8 cellular contexts compared by ENCODE assay signal in the genomic region with DNA sequence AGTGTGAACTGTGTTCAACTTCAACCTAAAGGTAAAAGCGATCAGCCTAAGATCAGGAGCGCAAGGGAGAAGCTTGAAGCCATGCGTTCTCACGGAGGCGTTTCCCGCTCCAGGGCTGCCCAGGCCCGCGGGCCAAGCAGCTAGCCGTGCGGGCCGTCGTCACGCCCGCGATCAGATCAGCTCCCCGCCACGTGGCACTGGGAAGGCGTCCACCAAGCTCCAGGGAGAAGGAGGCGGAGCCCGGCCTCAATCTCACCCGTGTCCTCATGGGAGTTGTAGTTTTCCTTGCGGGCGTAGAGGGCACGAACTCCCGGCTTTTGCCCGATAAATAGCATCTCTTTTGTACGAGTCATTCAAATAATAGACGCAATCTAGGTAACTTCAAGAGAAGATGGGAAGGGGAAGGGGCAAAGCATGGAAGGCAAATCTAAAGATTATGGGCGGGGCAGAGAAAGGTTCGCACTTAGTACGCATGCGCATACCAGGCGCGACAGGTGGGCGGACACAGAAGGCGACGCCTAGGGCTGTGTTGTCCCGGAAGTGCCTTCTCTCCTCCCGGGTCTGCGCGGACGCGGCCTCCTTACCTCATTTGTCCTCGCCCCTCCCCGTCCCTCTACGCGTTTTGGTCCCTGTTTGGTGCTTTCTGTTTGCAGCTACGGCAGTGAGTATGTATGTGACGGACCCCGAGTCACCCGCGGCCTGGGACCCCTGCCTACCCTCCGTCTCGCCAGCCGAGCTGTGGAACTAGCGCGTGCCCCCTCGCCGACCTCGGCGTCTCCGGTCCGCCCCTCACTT. TPM values are rescaled to one million over a fixed set of nuclear protein-coding genes. Genes with fewer than 3 reads are reported as not detected.
A peak's percentile ranks its signal among the peaks of the same experiment; 100 is the strongest.
DNase-seq lines count a peak whose midpoint lies in the region; ATAC-seq, FAIRE-seq and TF ChIP-seq lines count a peak whose summit lies in the region.

No MANE protein-coding gene starts in this region.

- peak overlapping the region; percentile 75 for H3K27ac ChIP-seq in AG04450 (ENCODE audit: low read depth, low read length)
- H3K27ac ChIP-seq in small intestine (ENCODE audit: low read depth in 1 of 2, low read length in 1 of 2) = peak overlapping the region; percentile 92 to 96

- 2 to 3% (median 3%) methylated on average over 61 to 63 of the region's 63 CpGs for WGBS in small intestine, 3 donors

- H3K4me3 Mint-ChIP-seq in WTC11 = peak overlapping the region; percentile 96

- H3K36me3 Mint-ChIP-seq in WTC11 = peaks cover 5% of the 10 kb centered on the region; the same call in 1 of the 2 replicates

- H3K4me1 Mint-ChIP-seq in WTC11 = peaks cover 47% of the 10 kb centered on the region

- DNase-seq in AG04450 (ENCODE audit: low read depth, low spot score) (peak; percentile 72), NCI-H2227 treated with DMSO at 0.1 percent for 48 hours (lab: John Stamatoyannopoulos, UW) (peak; percentile 97), WTC11 (ENCODE audit: low spot score) (peak; percentile 92), cardiac fibroblast (ENCODE audit: low read depth in 2 of 2) (peak; percentile 95 to 96), iPS-NIHi7 (ENCODE audit: extremely low spot score) (peak; percentile 92), small intestine (peak; percentile 95)

- POLR2A ChIA-PET in AG04450 (lab: Yijun Ruan, JAX) (interaction anchor here (0.6 to 1.2 kb wide), 4 partner anchors 17 to 459 kb away, joined by 3 to 6 read pairs (median 4); a partner anchor contains a TSS), WTC11 (lab: Charles Lee) (interaction anchor here (1.5 kb wide), 1 partner anchor 104 kb away, joined by 3 read pairs; no protein-coding TSS in a partner anchor)

- no peak for FAIRE-seq in small intestine (lab: Jason Lieb, UNC)

- H3K9me3 Mint-ChIP-seq in WTC11 = peaks cover 8% of the 10 kb centered on the region

- H3K4me3 ChIP-seq in AG04450 (ENCODE audit: low read depth, low read length) (peak overlapping the region; percentile 89), cardiac fibroblast (replicated peaks in 1 of 2; ENCODE audit: low read depth in 2 of 2, low read length in 2 of 2) (peak overlapping the region; percentile 75 to 96), small intestine (ENCODE audit: low read depth in 1 of 2, low read length in 2 of 2) (peak overlapping the region; percentile 92 to 99)

- CTCF ChIA-PET in AG04450 (lab: Charles Lee) (interaction anchor here (1.1 to 1.5 kb wide), 2 partner anchors 18 to 207 kb away, joined by 3 read pairs; no protein-coding TSS in a partner anchor), WTC11 (lab: Charles Lee) (interaction anchor here (1.6 to 1.8 kb wide), 2 partner anchors 42 to 84 kb away, joined by 5 to 6 read pairs; no protein-coding TSS in a partner anchor)

- no peaks in the 10 kb centered on the region for H3K36me3 ChIP-seq in small intestine (ENCODE audit: control insufficient read depth in 2 of 2, insufficient read depth in 2 of 2, low read length in 2 of 2)

- peaks cover 15% of the 10 kb centered on the region for H3K27me3 Mint-ChIP-seq in WTC11 (ENCODE audit: low read depth)

- H3K27me3 ChIP-seq in AG04450 (ENCODE audit: control insufficient read depth, insufficient read depth, low read length) (peaks cover 4% of the 10 kb centered on the region), small intestine (ENCODE audit: control insufficient read depth in 2 of 2, insufficient read depth in 2 of 2, low read length in 2 of 2) (no peaks in the 10 kb centered on the region)

- peak overlapping the region; percentile 93 for H3K27ac Mint-ChIP-seq in WTC11

- TF ChIP-seq CTCF in AG04450 (IDR thresholded peaks at IDR 0.05; ENCODE audit: low read depth, low read length) = no peak
- TF ChIP-seq CTCF in WTC11 (IDR thresholded peaks at IDR 0.05) = no peak
- no peak for TF ChIP-seq CTCF in cardiac fibroblast (IDR thresholded peaks at IDR 0.05; ENCODE audit: low read depth, low read length)

- ATAC-seq in GM18909 (IDR thresholded peaks at IDR 0.05; ENCODE audit: poor library complexity, unreplicated experiment) (peak; percentile 91), HG03159 (IDR thresholded peaks at IDR 0.05; ENCODE audit: unreplicated experiment) (peak; percentile 90), WTC11 (peak; percentile 94)

- H3K9me3 ChIP-seq in AG04450 (ENCODE audit: control insufficient read depth, insufficient read depth, low read length) (peaks cover 5% of the 10 kb centered on the region), small intestine (ENCODE audit: control insufficient read depth, low read depth) (no peaks in the 10 kb centered on the region)

- H3K4me1 ChIP-seq in small intestine (ENCODE audit: control insufficient read depth in 2 of 2, insufficient read depth in 1 of 2, low read depth in 1 of 2, low read length in 1 of 2) = peaks cover 3 to 5% of the 10 kb centered on the region in 2 donors

TF ChIP-seq in WTC11, 78 proteins besides CTCF, POLR2A, EP300 and RAD21 (continues in another document):
- TF ChIP-seq ZNF416 (CRISPR knock-in tag; IDR thresholded peaks at IDR 0.05) (0 out of 2 replicates have a peak, but pooled peaks have one; percentile 9), ZNF423 (CRISPR knock-in tag; IDR thresholded peaks at IDR 0.05) (no peak), OVOL2 (CRISPR knock-in tag; IDR thresholded peaks at IDR 0.05; ENCODE audit: borderline replicate concordance) (no peak), FOXP1 (CRISPR knock-in tag; IDR thresholded peaks at IDR 0.05; ENCODE audit: borderline replicate concordance) (peak; percentile 100), NFATC4 (CRISPR knock-in tag; IDR thresholded peaks at IDR 0.05) (no peak), HMGA2 (CRISPR knock-in tag; IDR thresholded peaks at IDR 0.05) (no peak)
- TF ChIP-seq, protein P1, sequence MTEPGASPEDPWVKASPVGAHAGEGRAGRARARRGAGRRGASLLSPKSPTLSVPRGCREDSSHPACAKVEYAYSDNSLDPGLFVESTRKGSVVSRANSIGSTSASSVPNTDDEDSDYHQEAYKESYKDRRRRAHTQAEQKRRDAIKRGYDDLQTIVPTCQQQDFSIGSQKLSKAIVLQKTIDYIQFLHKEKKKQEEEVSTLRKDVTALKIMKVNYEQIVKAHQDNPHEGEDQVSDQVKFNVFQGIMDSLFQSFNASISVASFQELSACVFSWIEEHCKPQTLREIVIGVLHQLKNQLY (CRISPR knock-in tag; IDR thresholded peaks at IDR 0.05) = peak; percentile 98
- TF ChIP-seq, protein P2, sequence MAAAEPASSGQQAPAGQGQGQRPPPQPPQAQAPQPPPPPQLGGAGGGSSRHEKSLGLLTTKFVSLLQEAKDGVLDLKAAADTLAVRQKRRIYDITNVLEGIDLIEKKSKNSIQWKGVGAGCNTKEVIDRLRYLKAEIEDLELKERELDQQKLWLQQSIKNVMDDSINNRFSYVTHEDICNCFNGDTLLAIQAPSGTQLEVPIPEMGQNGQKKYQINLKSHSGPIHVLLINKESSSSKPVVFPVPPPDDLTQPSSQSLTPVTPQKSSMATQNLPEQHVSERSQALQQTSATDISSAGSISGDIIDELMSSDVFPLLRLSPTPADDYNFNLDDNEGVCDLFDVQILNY (CRISPR knock-in tag; IDR thresholded peaks at IDR 0.05) = peak; percentile 98
- TF ChIP-seq, protein P3, sequence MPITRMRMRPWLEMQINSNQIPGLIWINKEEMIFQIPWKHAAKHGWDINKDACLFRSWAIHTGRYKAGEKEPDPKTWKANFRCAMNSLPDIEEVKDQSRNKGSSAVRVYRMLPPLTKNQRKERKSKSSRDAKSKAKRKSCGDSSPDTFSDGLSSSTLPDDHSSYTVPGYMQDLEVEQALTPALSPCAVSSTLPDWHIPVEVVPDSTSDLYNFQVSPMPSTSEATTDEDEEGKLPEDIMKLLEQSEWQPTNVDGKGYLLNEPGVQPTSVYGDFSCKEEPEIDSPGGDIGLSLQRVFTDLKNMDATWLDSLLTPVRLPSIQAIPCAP (CRISPR knock-in tag; IDR thresholded peaks at IDR 0.05) = peak; percentile 99
- TF ChIP-seq, protein P4, sequence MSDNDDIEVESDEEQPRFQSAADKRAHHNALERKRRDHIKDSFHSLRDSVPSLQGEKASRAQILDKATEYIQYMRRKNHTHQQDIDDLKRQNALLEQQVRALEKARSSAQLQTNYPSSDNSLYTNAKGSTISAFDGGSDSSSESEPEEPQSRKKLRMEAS (CRISPR knock-in tag; IDR thresholded peaks at IDR 0.05) = peak; percentile 100
- TF ChIP-seq, protein P5, sequence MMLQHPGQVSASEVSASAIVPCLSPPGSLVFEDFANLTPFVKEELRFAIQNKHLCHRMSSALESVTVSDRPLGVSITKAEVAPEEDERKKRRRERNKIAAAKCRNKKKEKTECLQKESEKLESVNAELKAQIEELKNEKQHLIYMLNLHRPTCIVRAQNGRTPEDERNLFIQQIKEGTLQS (CRISPR knock-in tag; conservative IDR thresholded peaks at IDR 0.05) = peak; percentile 89

RNA-seq across cellular contexts. Expression of a gene that starts 40.8 kb away (rescaled TPM):
- 20.9 and 21.6 TPM in 2 replicates for polyA plus RNA-seq in AG04450 (2011; rRNA removed)
- polyA minus RNA-seq in AG04450 (2011; rRNA and poly(A)+ RNA removed) = 28.5 and 33.9 TPM in 2 replicates
- total RNA-seq in WTC11 (2021) = 25.6 to 30.1 TPM (median 27.2 TPM) in 3 replicates
- 1 to 10 TPM; 4.9 to 9.1 (median 6.7) TPM for polyA plus RNA-seq in small intestine

RNA-seq across cellular contexts. Expression of a gene that starts 45.5 kb away (rescaled TPM):
- polyA plus RNA-seq in AG04450 (2011; rRNA removed) = not detected in 2 replicates
- not detected in 2 replicates for polyA minus RNA-seq in AG04450 (2011; rRNA and poly(A)+ RNA removed)
- 3.5 to 6.6 TPM (median 4.4 TPM) in 3 replicates for total RNA-seq in WTC11 (2021)
- 1 to 10 TPM in 1 of 3 donors, under 1 TPM in 1, not detected in 1; under 0.01 to 1.1 TPM for polyA plus RNA-seq in small intestine

Comparison
In these comparisons a context has a peak if more than half of its experiments do, and no peak if none do; other contexts are left out.
1. Peak in every context shown above with its lines: DNase-seq, ATAC-seq, H3K4me3 ChIP-seq and H3K27ac ChIP-seq.